ENCODE assay signal across 8 cellular contexts in the genomic region with DNA sequence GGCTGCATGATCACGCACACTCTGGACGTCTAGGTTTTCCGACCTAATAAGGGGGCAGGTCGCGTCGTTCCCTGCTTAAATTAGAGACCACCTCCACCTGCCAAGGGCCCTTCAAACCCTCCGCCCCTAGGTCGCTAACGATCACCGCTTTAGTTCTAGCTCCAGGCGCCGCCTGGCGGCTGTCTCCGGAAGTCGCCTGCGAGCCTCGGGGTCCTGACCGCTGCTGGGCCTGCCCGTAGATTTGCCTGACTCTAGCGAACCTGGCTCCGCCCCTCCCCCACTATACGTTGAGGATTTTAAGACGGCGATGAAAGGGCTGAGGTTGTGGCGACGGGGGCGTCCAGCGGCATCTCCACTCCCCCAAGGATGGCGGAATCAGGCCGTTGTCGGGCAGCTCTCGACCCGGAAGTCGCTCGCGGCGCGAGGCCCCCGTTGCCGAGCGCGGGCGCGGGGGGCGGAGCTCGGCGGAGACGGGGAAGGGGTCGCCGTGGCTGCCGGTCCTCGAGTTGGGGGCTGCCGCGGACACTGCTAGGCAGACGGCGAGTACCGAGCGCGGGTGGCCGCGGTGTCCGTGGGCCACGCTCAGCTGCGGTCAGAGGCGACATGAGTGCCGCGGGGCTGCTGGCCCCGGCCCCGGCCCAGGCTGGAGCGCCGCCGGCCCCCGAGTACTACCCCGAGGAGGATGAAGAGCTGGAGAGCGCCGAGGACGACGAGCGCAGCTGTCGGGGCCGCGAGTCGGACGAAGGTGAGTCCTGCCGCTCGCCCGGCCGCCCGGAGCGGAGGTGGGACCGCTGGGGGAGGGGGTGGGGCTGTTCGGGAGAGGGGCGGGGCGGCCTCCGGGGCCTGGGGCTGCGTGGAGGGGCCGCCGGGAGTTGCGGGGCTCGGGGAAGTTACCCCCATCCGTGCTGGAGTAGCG. TPM values are rescaled to one million over a fixed set of nuclear protein-coding genes. Genes with fewer than 3 reads are reported as not detected.
DNase-seq lines count a peak whose midpoint lies in the region; ATAC-seq and TF ChIP-seq lines count a peak whose summit lies in the region.

A gene with protein sequence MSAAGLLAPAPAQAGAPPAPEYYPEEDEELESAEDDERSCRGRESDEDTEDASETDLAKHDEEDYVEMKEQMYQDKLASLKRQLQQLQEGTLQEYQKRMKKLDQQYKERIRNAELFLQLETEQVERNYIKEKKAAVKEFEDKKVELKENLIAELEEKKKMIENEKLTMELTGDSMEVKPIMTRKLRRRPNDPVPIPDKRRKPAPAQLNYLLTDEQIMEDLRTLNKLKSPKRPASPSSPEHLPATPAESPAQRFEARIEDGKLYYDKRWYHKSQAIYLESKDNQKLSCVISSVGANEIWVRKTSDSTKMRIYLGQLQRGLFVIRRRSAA (plus strand): TSS at position 467 of the 916 bp plus-strand sequence. CDS start 137 bp downstream, at position 604.

- TF ChIP-seq EP300 in SK-N-SH (IDR thresholded peaks at IDR 0.05; ENCODE audit: borderline replicate concordance in 1 of 2, low read depth in 1 of 2, low read length in 1 of 2) (no peak), gastroesophageal sphincter (IDR thresholded peaks at IDR 0.05) (no peak)

- TF ChIP-seq CTCF in SK-N-SH (IDR thresholded peaks at IDR 0.05) (peak; percentile 89), gastroesophageal sphincter (IDR thresholded peaks at IDR 0.05) (peak; percentile 89 to 99 (median 98))

- peak within 1 kb of the TSS; percentile 5 for H3K14ac ChIP-seq in neuronal stem cell (ENCODE audit: low read length)

- no peaks in the 10 kb centered on the region for H3K9me3 ChIP-seq in SK-N-SH
- H3K9me3 ChIP-seq in gastroesophageal sphincter: no peaks in the 10 kb centered on the region
- no peaks in the 10 kb centered on the region for H3K9me3 ChIP-seq in neuronal stem cell (replicated peaks in 1 of 2; ENCODE audit: control insufficient read depth in 2 of 2, insufficient read depth in 1 of 2, low read depth in 1 of 2, low read length in 2 of 2)
- H3K9me3 ChIP-seq in subcutaneous abdominal adipose tissue (ENCODE audit: control insufficient read depth in 5 of 5, low read length in 5 of 5): no peaks in the 10 kb centered on the region

- peak; percentile 96 for TF ChIP-seq RAD21 in SK-N-SH (IDR thresholded peaks at IDR 0.05; ENCODE audit: low read length)

- H3K36me3 ChIP-seq in SK-N-SH (replicated peaks in 1 of 2; ENCODE audit: control insufficient read depth in 1 of 2, insufficient read depth in 2 of 2, low read length in 1 of 2): peaks cover 14 to 21% of the 10 kb centered on the region in 2 experiments
- H3K36me3 ChIP-seq in gastroesophageal sphincter: peaks cover 0 to 27% of the 10 kb centered on the region in 2 donors
- peaks cover 3 to 21% of the 10 kb centered on the region in 2 donors for H3K36me3 ChIP-seq in neuronal stem cell (replicated peaks in 1 of 2; ENCODE audit: control insufficient read depth in 2 of 2, insufficient read depth in 2 of 2, low read length in 2 of 2)
- H3K36me3 ChIP-seq in subcutaneous abdominal adipose tissue (ENCODE audit: control insufficient read depth in 5 of 5, insufficient read depth in 5 of 5, low read length in 5 of 5): peaks cover 9 to 20% (median 17%) of the 10 kb centered on the region in 5 donors

- H4K91ac ChIP-seq in neuronal stem cell (ENCODE audit: low read depth, low read length, poor library complexity): no peak within 1 kb of the TSS

- POLR2A ChIA-PET in SK-N-SH (lab: Yijun Ruan, JAX): interaction anchor here (0.6 to 2.3 kb wide), 10 partner anchors 14 to 255 kb away, joined by 3 to 13 read pairs (median 4); a partner anchor contains a TSS

- H3K27me3 ChIP-seq in SK-N-SH (ENCODE audit: insufficient read depth) (no peaks in the 10 kb centered on the region), gastroesophageal sphincter (no peaks in the 10 kb centered on the region), neuronal stem cell (ENCODE audit: control insufficient read depth in 3 of 3, insufficient read depth in 3 of 3, low read depth in 1 of 3, low read length in 3 of 3) (peaks cover 7 to 9% (median 7%) of the 10 kb centered on the region in 3 experiments), subcutaneous abdominal adipose tissue (ENCODE audit: control insufficient read depth in 5 of 5, insufficient read depth in 4 of 5, low read length in 5 of 5) (no peaks in the 10 kb centered on the region)

- peak within 1 kb of the TSS; percentile 77 for H4K8ac ChIP-seq in neuronal stem cell (ENCODE audit: low read depth, low read length)

- H3K79me2 ChIP-seq in SK-N-SH (ENCODE audit: insufficient read depth): peaks cover 60% of the 10 kb centered on the region

- peak within 1 kb of the TSS; percentile 31 for H2BK15ac ChIP-seq in neuronal stem cell (ENCODE audit: low read length)

- H3K27ac ChIP-seq in SK-N-SH (ENCODE audit: low read depth in 2 of 2, low read length in 1 of 2) (peak within 1 kb of the TSS; percentile 86 to 95), gastroesophageal sphincter (peak within 1 kb of the TSS; percentile 70 to 97 (median 93)), neuronal stem cell (replicated peaks; ENCODE audit: low read length) (peak within 1 kb of the TSS; percentile 71), subcutaneous abdominal adipose tissue (ENCODE audit: low read depth, low read length) (peak within 1 kb of the TSS; percentile 98)

- 1% methylated on average over 24 of the region's 102 CpGs for WGBS in SK-N-SH (ENCODE audit: low lambda C conversion rate)
- 0% methylated on average over 1 of the region's 102 CpGs; no CpG with 5 or more reads in 1 of the 2 donors for WGBS in gastroesophageal sphincter (ENCODE audit: low coverage in 1 of 2), 2 donors
- WGBS in neuronal stem cell (ENCODE audit: extremely low coverage in 2 of 2, insufficient read length in 2 of 2, insufficient replicate concordance in 1 of 2), 2 donors: no CpG with 5 or more reads among the region's 102 CpGs

- no peak within 1 kb of the TSS for H3K4ac ChIP-seq in neuronal stem cell (ENCODE audit: low read length)

- peak in 1 of 2 donors; percentile 41 for TF ChIP-seq POLR2A in gastroesophageal sphincter (IDR thresholded peaks at IDR 0.05)

- peaks cover 7% of the 10 kb centered on the region for H3K79me1 ChIP-seq in neuronal stem cell (ENCODE audit: low read depth, low read length)

- peaks cover 9 to 16% of the 10 kb centered on the region in 2 experiments; a peak in 3 of 4 replicates for H3K4me1 ChIP-seq in SK-N-SH (ENCODE audit: control insufficient read depth in 1 of 2, insufficient read depth in 2 of 2, low read depth in 1 of 2, low read length in 1 of 2)
- H3K4me1 ChIP-seq in gastroesophageal sphincter: peaks cover 0 to 61% (median 7%) of the 10 kb centered on the region in 3 donors
- H3K4me1 ChIP-seq in neuronal stem cell (ENCODE audit: control insufficient read depth in 2 of 2, insufficient read depth in 1 of 2, low read depth in 1 of 2, low read length in 2 of 2): peaks cover 3 to 8% of the 10 kb centered on the region in 2 donors
- peaks cover 3 to 49% (median 47%) of the 10 kb centered on the region in 5 donors for H3K4me1 ChIP-seq in subcutaneous abdominal adipose tissue (ENCODE audit: control insufficient read depth in 5 of 5, insufficient read depth in 5 of 5, low read length in 5 of 5)

- H3F3A ChIP-seq in SK-N-SH (replicated peaks; ENCODE audit: insufficient read depth): peaks cover 4% of the 10 kb centered on the region

- H3K18ac ChIP-seq in neuronal stem cell (ENCODE audit: low read length): peak within 1 kb of the TSS; percentile 97

- peak within 1 kb of the TSS; percentile 91 for H3K9ac ChIP-seq in SK-N-SH
- H3K9ac ChIP-seq in neuronal stem cell (ENCODE audit: low read depth, low read length, poor library complexity): peak within 1 kb of the TSS; percentile 94
- H3K9ac ChIP-seq in subcutaneous abdominal adipose tissue (ENCODE audit: low read length in 5 of 5): peak within 1 kb of the TSS; percentile 59 to 91 (median 84)

- peak; percentile 95 for DNase-seq in CD1c-positive myeloid dendritic cell (ENCODE audit: extremely low spot score)
- peak; percentile 91 for DNase-seq in NAMALWA (ENCODE audit: low spot score)
- peak; percentile 90 for DNase-seq in SK-N-SH
- peak; percentile 94 for DNase-seq in activated naive CD4-positive, alpha-beta T cell treated with anti-CD3 and anti-CD28 coated beads, Interleukin-2, amount 50 U/mL, for 16 hours
- DNase-seq in neuronal stem cell (ENCODE audit: low spot score): peak; percentile 90

- H2BK5ac ChIP-seq in neuronal stem cell (ENCODE audit: low read length): no peak within 1 kb of the TSS

- H3K9me2 ChIP-seq in SK-N-SH: no peaks in the 10 kb centered on the region

- H2BK12ac ChIP-seq in neuronal stem cell (ENCODE audit: low read length): peak within 1 kb of the TSS; percentile 17

- CTCF ChIA-PET in SK-N-SH (lab: Yijun Ruan, JAX): interaction anchor here (0.6 to 7.8 kb wide), 69 partner anchors 9 to 1403 kb away, joined by 3 to 267 read pairs (median 4); a partner anchor contains a TSS

- ATAC-seq in GM21367 (IDR thresholded peaks at IDR 0.05; ENCODE audit: unreplicated experiment) (peak; percentile 19), gastroesophageal sphincter (peak; percentile 48)

- H4K20me1 ChIP-seq in SK-N-SH (ENCODE audit: insufficient read depth): peaks cover 13% of the 10 kb centered on the region

- peak within 1 kb of the TSS; percentile 76 for H2AK5ac ChIP-seq in neuronal stem cell (ENCODE audit: low read depth, low read length)

- H3K23ac ChIP-seq in neuronal stem cell (ENCODE audit: low read depth, low read length, poor library complexity): peak within 1 kb of the TSS; percentile 86

- H3K4me2 ChIP-seq in SK-N-SH (peak within 1 kb of the TSS; percentile 79), neuronal stem cell (ENCODE audit: insufficient read depth, low read length, poor library complexity, severe bottlenecking) (peak within 1 kb of the TSS; percentile 84)

- H2AFZ ChIP-seq in SK-N-SH (ENCODE audit: low read depth): peak within 1 kb of the TSS; percentile 72
- peak within 1 kb of the TSS; percentile 91 for H2AFZ ChIP-seq in neuronal stem cell (ENCODE audit: low read length)

- H2BK120ac ChIP-seq in neuronal stem cell (ENCODE audit: low read depth, low read length): no peak within 1 kb of the TSS

- H3K4me3 ChIP-seq in SK-N-SH (ENCODE audit: low read depth in 2 of 2, low read length in 1 of 2) (peak within 1 kb of the TSS; percentile 94 to 95), gastroesophageal sphincter (peak within 1 kb of the TSS; percentile 81 to 99), neuronal stem cell (ENCODE audit: low read length in 2 of 2) (peak within 1 kb of the TSS; percentile 92 to 100), subcutaneous abdominal adipose tissue (ENCODE audit: low read depth in 1 of 5, low read length in 5 of 5) (peak within 1 kb of the TSS; percentile 74 to 94 (median 87))

TF ChIP-seq in SK-N-SH, 30 proteins besides CTCF, POLR2A, EP300 and RAD21 (continues in another document):
- TF ChIP-seq RCOR1 (IDR thresholded peaks at IDR 0.05; ENCODE audit: low read length) (no peak), NRF1 (IDR thresholded peaks at IDR 0.05; ENCODE audit: low read depth, low read length) (no peak), SIN3A (IDR thresholded peaks at IDR 0.05; ENCODE audit: borderline replicate concordance, low read depth, low read length) (no peak)

RNA-seq across cellular contexts. Expression of the gene that starts here (rescaled TPM):
- polyA plus RNA-seq in SK-N-SH (2012; rRNA removed): 15.0 and 21.8 TPM in 2 replicates
- 17.4 and 17.5 TPM in 2 replicates for polyA plus RNA-seq in SK-N-SH (2012; cell fraction: cytosol; rRNA removed)
- polyA plus RNA-seq in SK-N-SH (2012; cell fraction: nucleus; rRNA removed): 46.3 and 50.3 TPM in 2 replicates
- 10 to 100 TPM; 57.2 to 65.5 (median 61.5) TPM for total RNA-seq in gastroesophageal sphincter
- polyA plus RNA-seq in neuronal stem cell (2013, experiment 1 of 2): 33.9 TPM
- polyA plus RNA-seq in neuronal stem cell (2013, experiment 2 of 2): 34.4 TPM

Comparison
In these comparisons a context has a peak if more than half of its experiments do, and no peak if none do; other contexts are left out.
1. Peak in every context shown above with its lines: DNase-seq, ATAC-seq, H3K4me3 ChIP-seq and H3K27ac ChIP-seq.